In genomic region chr17:64262422-64263260, GRCh38 we compare ENCODE assay signal across 8 cellular contexts. TPM values are rescaled to one million over a fixed set of nuclear protein-coding genes. Genes with fewer than 3 reads are reported as not detected.
DNase-seq lines count a peak whose midpoint lies in the region; ATAC-seq and TF ChIP-seq lines count a peak whose summit lies in the region.

TEX2 (minus strand) TSS chr17:64263260; CDS start chr17:64214217, 49,043 bp downstream.

- H3K36me3 ChIP-seq in ACC112 (ENCODE audit: insufficient read depth, low read length) (no peaks in the 10 kb centered on the region), parathyroid adenoma (ENCODE audit: control insufficient read depth, insufficient read depth, low read length) (no peaks in the 10 kb centered on the region)

- H3K9me3 ChIP-seq in parathyroid adenoma (ENCODE audit: control insufficient read depth, low read length), result no peaks in the 10 kb centered on the region

- no peaks in the 10 kb centered on the region for H3K36me3 Mint-ChIP-seq in type B pancreatic cell

- peak within 1 kb of the TSS; percentile 77 for H3K9ac ChIP-seq in parathyroid adenoma

- H3K27me3 ChIP-seq in ACC112 (ENCODE audit: insufficient read depth, low read length), result peaks cover 13% of the 10 kb centered on the region
- no peaks in the 10 kb centered on the region for H3K27me3 ChIP-seq in parathyroid adenoma (ENCODE audit: control insufficient read depth, insufficient read depth, low read length)

- CTCF ChIA-PET in RWPE1 (lab: Yijun Ruan, JAX), result interaction anchor here (0.6 to 1.5 kb wide), 3 partner anchors 20 to 40 kb away, joined by 3 to 7 read pairs (median 4); no protein-coding TSS in a partner anchor

- DNase-seq in RWPE1 (ENCODE audit: low spot score), result peak; percentile 41
- peak; percentile 72 for DNase-seq in activated naive CD4-positive, alpha-beta T cell treated with Interleukin-2 at 50 U/mL for 16 hours
- no peak for DNase-seq in glomerular endothelial cell (ENCODE audit: extremely low read depth, low read depth, low spot score)
- DNase-seq in type B pancreatic cell (ENCODE audit: extremely low spot score, unreplicated experiment), result peak; percentile 72

- peaks cover 50% of the 10 kb centered on the region for H3K27me3 Mint-ChIP-seq in type B pancreatic cell

- H3K9me3 Mint-ChIP-seq in type B pancreatic cell, result no peaks in the 10 kb centered on the region

- ATAC-seq in GM18867 (IDR thresholded peaks at IDR 0.05; ENCODE audit: unreplicated experiment), result peak; percentile 41
- peak; percentile 25 for ATAC-seq in HG03095 (IDR thresholded peaks at IDR 0.05; ENCODE audit: unreplicated experiment)

- peak within 1 kb of the TSS; percentile 88 for H3K4me3 ChIP-seq in ACC112 (ENCODE audit: low read depth, low read length)
- H3K4me3 ChIP-seq in parathyroid adenoma (ENCODE audit: low read depth, low read length), result peak within 1 kb of the TSS; percentile 79

- no peak for TF ChIP-seq CTCF in RWPE1 (conservative IDR thresholded peaks at IDR 0.05; ENCODE audit: low read depth)
- TF ChIP-seq CTCF in parathyroid adenoma (IDR thresholded peaks at IDR 0.05), result no peak
- TF ChIP-seq CTCF in type B pancreatic cell (conservative IDR thresholded peaks at IDR 0.05), result no peak

- no peak within 1 kb of the TSS for H3K27ac ChIP-seq in ACC112 (ENCODE audit: low read depth, low read length)
- H3K27ac ChIP-seq in RWPE1, result peak within 1 kb of the TSS; percentile 88
- peak within 1 kb of the TSS; percentile 85 for H3K27ac ChIP-seq in parathyroid adenoma

- H3K79me2 ChIP-seq in ACC112 (ENCODE audit: control insufficient read depth, insufficient read depth, low read length, unreplicated experiment) (peaks cover 38% of the 10 kb centered on the region), parathyroid adenoma (peaks cover 30% of the 10 kb centered on the region)

- POLR2A ChIA-PET in RWPE1 (lab: Yijun Ruan, JAX; ENCODE audit: low non-redundant PET), result interaction anchor here (1.1 kb wide), 1 partner anchor 117 kb away, joined by 3 read pairs; no protein-coding TSS in a partner anchor

- H3K4me2 ChIP-seq in parathyroid adenoma (ENCODE audit: low read length), result peak within 1 kb of the TSS; percentile 97

- H3K4me1 ChIP-seq in ACC112 (ENCODE audit: control insufficient read depth, insufficient read depth, low read length, unreplicated experiment) (peaks cover 22% of the 10 kb centered on the region), parathyroid adenoma (peaks cover 23% of the 10 kb centered on the region)

- peak within 1 kb of the TSS; percentile 97 for H3K4me3 Mint-ChIP-seq in type B pancreatic cell

- H3K4me1 Mint-ChIP-seq in type B pancreatic cell (ENCODE audit: unreplicated experiment), result peaks cover 37% of the 10 kb centered on the region

- peak within 1 kb of the TSS; percentile 95 for H3K27ac Mint-ChIP-seq in type B pancreatic cell

- peak within 1 kb of the TSS; percentile 99 for H2AFZ ChIP-seq in ACC112 (ENCODE audit: low read length, unreplicated experiment)
- peak within 1 kb of the TSS; percentile 83 for H2AFZ ChIP-seq in parathyroid adenoma

RNA-seq across cellular contexts. Expression of gene TEX2, which starts in this region (rescaled TPM):
- total RNA-seq in glomerular endothelial cell, result 24.3 and 26.4 TPM in 2 replicates
- 20.4 and 23.3 TPM in 2 replicates for total RNA-seq in type B pancreatic cell (ENCODE audit: low replicate concordance)
